1 cellular context compared by ENCODE assay signal in genomic region chr9:95021166-95021886, GRCh38.
TF ChIP-seq lines count a peak whose summit lies in the region.

No MANE protein-coding gene starts in this region.

TF ChIP-seq in HCT116, 20 proteins besides CTCF, POLR2A, EP300 and RAD21 (continued from another document):
- TF ChIP-seq ZNF274 (IDR thresholded peaks at IDR 0.05; ENCODE audit: low read depth, low read length) = no peak
- TF ChIP-seq EZH2 (IDR thresholded peaks at IDR 0.05) = no peak
- TF ChIP-seq, protein P1, sequence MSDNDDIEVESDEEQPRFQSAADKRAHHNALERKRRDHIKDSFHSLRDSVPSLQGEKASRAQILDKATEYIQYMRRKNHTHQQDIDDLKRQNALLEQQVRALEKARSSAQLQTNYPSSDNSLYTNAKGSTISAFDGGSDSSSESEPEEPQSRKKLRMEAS (IDR thresholded peaks at IDR 0.05) = no peak
- no peak for TF ChIP-seq FOSL1 (IDR thresholded peaks at IDR 0.05; ENCODE audit: low read depth)
- no peak for TF ChIP-seq ATF3 (IDR thresholded peaks at IDR 0.05)
- TF ChIP-seq CEBPB (IDR thresholded peaks at IDR 0.05; ENCODE audit: low read depth) = no peak
- no peak for TF ChIP-seq ELF1 (IDR thresholded peaks at IDR 0.05; ENCODE audit: borderline replicate concordance, low read depth)
- no peak for TF ChIP-seq SIN3A (IDR thresholded peaks at IDR 0.05; ENCODE audit: low read depth)
- TF ChIP-seq ZFX (IDR thresholded peaks at IDR 0.05) = no peak
